ENCODE assay signal across 1 cellular context in the genomic region with DNA sequence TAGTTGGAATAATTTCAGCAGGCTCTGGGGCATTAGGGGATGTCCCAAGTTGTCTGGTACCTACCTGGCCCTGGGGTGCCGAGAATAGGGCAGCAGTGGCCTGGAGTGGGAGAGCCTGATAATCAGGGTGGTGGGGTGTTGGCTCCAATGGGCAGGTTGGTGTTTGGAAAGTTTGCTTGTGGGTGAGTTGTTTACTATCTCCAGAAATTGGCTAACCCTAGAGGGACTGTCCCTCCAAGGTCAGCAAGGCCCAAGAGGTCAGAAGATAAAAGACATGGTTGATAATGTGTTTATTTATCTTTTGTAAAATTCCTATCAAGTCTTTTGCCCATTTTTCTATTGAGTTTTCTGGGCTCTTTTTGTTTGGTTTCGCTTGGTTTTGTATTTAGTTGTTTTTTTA.
TF ChIP-seq lines count a peak whose summit lies in the region.

No MANE protein-coding gene starts in this region.

TF ChIP-seq in IMR-90, 13 proteins besides CTCF, POLR2A, EP300 and RAD21 (continued from another document):
- TF ChIP-seq, protein P1, sequence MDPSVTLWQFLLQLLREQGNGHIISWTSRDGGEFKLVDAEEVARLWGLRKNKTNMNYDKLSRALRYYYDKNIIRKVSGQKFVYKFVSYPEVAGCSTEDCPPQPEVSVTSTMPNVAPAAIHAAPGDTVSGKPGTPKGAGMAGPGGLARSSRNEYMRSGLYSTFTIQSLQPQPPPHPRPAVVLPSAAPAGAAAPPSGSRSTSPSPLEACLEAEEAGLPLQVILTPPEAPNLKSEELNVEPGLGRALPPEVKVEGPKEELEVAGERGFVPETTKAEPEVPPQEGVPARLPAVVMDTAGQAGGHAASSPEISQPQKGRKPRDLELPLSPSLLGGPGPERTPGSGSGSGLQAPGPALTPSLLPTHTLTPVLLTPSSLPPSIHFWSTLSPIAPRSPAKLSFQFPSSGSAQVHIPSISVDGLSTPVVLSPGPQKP (IDR thresholded peaks at IDR 0.05; ENCODE audit: borderline replicate concordance, low read depth, low read length) = no peak
- TF ChIP-seq, protein P2, sequence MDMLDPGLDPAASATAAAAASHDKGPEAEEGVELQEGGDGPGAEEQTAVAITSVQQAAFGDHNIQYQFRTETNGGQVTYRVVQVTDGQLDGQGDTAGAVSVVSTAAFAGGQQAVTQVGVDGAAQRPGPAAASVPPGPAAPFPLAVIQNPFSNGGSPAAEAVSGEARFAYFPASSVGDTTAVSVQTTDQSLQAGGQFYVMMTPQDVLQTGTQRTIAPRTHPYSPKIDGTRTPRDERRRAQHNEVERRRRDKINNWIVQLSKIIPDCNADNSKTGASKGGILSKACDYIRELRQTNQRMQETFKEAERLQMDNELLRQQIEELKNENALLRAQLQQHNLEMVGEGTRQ (IDR thresholded peaks at IDR 0.05; ENCODE audit: low read depth, low read length) = no peak
- TF ChIP-seq MAZ (IDR thresholded peaks at IDR 0.05; ENCODE audit: borderline replicate concordance, low read depth, low read length) = no peak
